Comparison of ENCODE assay signal across 8 cellular contexts in genomic region chr13:101751488-101751887, GRCh38.
DNase-seq lines count a peak whose midpoint lies in the region; ATAC-seq lines count a peak whose summit lies in the region.

No MANE protein-coding gene starts in this region.

- H3K9ac ChIP-seq in NT2/D1 (ENCODE audit: insufficient read length, low read depth) = no peak overlapping the region

- DNase-seq in NT2/D1 (ENCODE audit: low read depth, low spot score) = peak; percentile 35
- DNase-seq in kidney tubule cell (ENCODE audit: low spot score) = peak; percentile 63
- DNase-seq in G401 (ENCODE audit: low spot score) = no peak
- DNase-seq in NOMO-1 treated with DMSO at 0.1 percent for 48 hours (lab: John Stamatoyannopoulos, UW; ENCODE audit: unreplicated experiment) = no peak
- no peak for DNase-seq in left ventricle myocardium superior
- DNase-seq in activated T-cell treated with anti-CD3 and anti-CD28 coated beads, Interleukin-2, amount 50 U/mL, for 48 hours = no peak

- no peak overlapping the region for H3K4me3 ChIP-seq in NT2/D1 (ENCODE audit: insufficient read length, low read depth)

- intact Hi-C loops in left ventricle myocardium superior (cut with micrococcal nuclease) = loop anchor here (10.0 kb wide), 1 partner anchor 607 kb away; no protein-coding TSS in a partner anchor

- no peaks in the 10 kb centered on the region for H3K27me3 ChIP-seq in NT2/D1 (ENCODE audit: insufficient read depth, insufficient read length)

- H3K9me3 ChIP-seq in NT2/D1 (ENCODE audit: insufficient read depth, low read length) = no peaks in the 10 kb centered on the region

- no peaks in the 10 kb centered on the region for H3K4me1 ChIP-seq in NT2/D1 (ENCODE audit: insufficient read depth, insufficient read length)

- H3K36me3 ChIP-seq in NT2/D1 (ENCODE audit: insufficient read depth, insufficient read length, low read length) = no peaks in the 10 kb centered on the region

- in situ Hi-C loops in G401 (cut with HindIII; ENCODE audit: low sequenced_read_pairs) = no loop called here

- ATAC-seq in GM18907 (IDR thresholded peaks at IDR 0.05; ENCODE audit: unreplicated experiment) = peak; percentile 49
- ATAC-seq in HG03442 (IDR thresholded peaks at IDR 0.05; ENCODE audit: unreplicated experiment) = peak; percentile 60
- no peak for ATAC-seq in left ventricle myocardium superior

Comparison
In these comparisons a context has a peak if more than half of its experiments do, and no peak if none do; other contexts are left out.
1. DNase-seq: peak in NT2/D1 (single experiment) and kidney tubule cell (single experiment); none in G401 (single experiment), NOMO-1 treated with DMSO at 0.1 percent for 48 hours (single experiment), left ventricle myocardium superior (single experiment) and activated T-cell treated with anti-CD3 and anti-CD28 coated beads, Interleukin-2, amount 50 U/mL, for 48 hours (0 of 2).